In genomic region chr6:153328194-153328593, GRCh38 we compare ENCODE assay signal across 18 cellular contexts.
A peak's percentile ranks its signal among the peaks of the same experiment; 100 is the strongest.
DNase-seq lines count a peak whose midpoint lies in the region; FAIRE-seq and TF ChIP-seq lines count a peak whose summit lies in the region.
"Had no signal": no experiment of that assay in that cellular context is flagged by ENCODE, and none has a peak within 500 bp of the region (broad histone marks: within the 10 kb centered on the region; RNA-seq: fewer than 3 reads in every experiment).

No MANE protein-coding gene starts in this region.

- H2BK15ac ChIP-seq in neuronal stem cell (ENCODE audit: low read length), result no peak overlapping the region

- no peak overlapping the region for H3K9ac ChIP-seq in neuronal stem cell (ENCODE audit: low read depth, low read length, poor library complexity)

- no peak overlapping the region for H3K4me2 ChIP-seq in neuronal stem cell (ENCODE audit: insufficient read depth, low read length, poor library complexity, severe bottlenecking)
- H3K4me2 ChIP-seq: A549 had no signal

- H3K4ac ChIP-seq in neuronal stem cell (ENCODE audit: low read length), result no peak overlapping the region

- H3K14ac ChIP-seq in neuronal stem cell (ENCODE audit: low read length), result no peak overlapping the region

- H4K8ac ChIP-seq in neuronal stem cell (ENCODE audit: low read depth, low read length), result no peak overlapping the region

- no peak overlapping the region for H2AK5ac ChIP-seq in neuronal stem cell (ENCODE audit: low read depth, low read length)

- H3K9me3 Mint-ChIP-seq in activated CD4-positive, alpha-beta T cell treated with anti-CD3 and anti-CD28 coated beads, Interleukin-2, amount 10 ng/mL, durations not matched to agents 24 days and 14 days, result no peaks in the 10 kb centered on the region

- H3K27ac Mint-ChIP-seq in activated CD4-positive, alpha-beta T cell treated with anti-CD3 and anti-CD28 coated beads, Interleukin-2, amount 10 ng/mL, durations not matched to agents 24 days and 14 days, result no peak overlapping the region
- H3K27ac Mint-ChIP-seq: CD4-positive, alpha-beta T cell had no signal

- intact Hi-C loops in activated CD4-positive, alpha-beta T cell treated with anti-CD3 and anti-CD28 coated beads, Interleukin-2, amount 10 ng/mL, durations not matched to agents 24 days and 14 days (cut with micrococcal nuclease), result no loop called here

- no peak overlapping the region for H2AFZ ChIP-seq in neuronal stem cell (ENCODE audit: low read length)

- CTCF ChIA-PET in RWPE1 (lab: Yijun Ruan, JAX), result interaction anchor here (0.7 kb wide), 1 partner anchor 16 kb away, joined by 3 read pairs; no protein-coding TSS in a partner anchor

- no peak overlapping the region for H3K23ac ChIP-seq in neuronal stem cell (ENCODE audit: low read depth, low read length, poor library complexity)

- DNase-seq in LNCaP clone FGC (ENCODE audit: low read depth) (peak; percentile 25), RWPE1 (ENCODE audit: low spot score) (peak; percentile 17), epithelial cell of prostate (ENCODE audit: low read depth, low spot score) (peak; percentile 45), small intestine (peak; percentile 11), neuronal stem cell (ENCODE audit: low spot score) (no peak)
- DNase-seq in stimulated activated CD4-positive, alpha-beta T cell treated with anti-CD3 and anti-CD28 coated beads, Interleukin-4, amount 100 ng/mL, for 1 hour, result no peak
- no peak for DNase-seq in activated T-cell treated with anti-CD3 and anti-CD28 coated beads, Interleukin-2, amount 50 U/mL, for 48 hours
- no peak for DNase-seq in activated CD4-positive, alpha-beta T cell treated with anti-CD3 and anti-CD28 coated beads, Interleukin-2, amount 10 ng/mL, durations not matched to agents 24 days and 14 days
- DNase-seq: CD4-positive, alpha-beta T cell; NCI-H1417 treated with DMSO at 0.1 percent for 48 hours; NCI-H1930; NCI-H446 treated with DMSO at 0.1 percent for 48 hours; NK-92 treated with Interleukin-12 subunit alpha and Interleukin-12 subunit beta, amount 100 ng/mL, for 24 hours; SIG-M5 had no signal

- no peaks in the 10 kb centered on the region for H3K79me1 ChIP-seq in neuronal stem cell (ENCODE audit: low read depth, low read length)

- H3K4me1 Mint-ChIP-seq in activated CD4-positive, alpha-beta T cell treated with anti-CD3 and anti-CD28 coated beads, Interleukin-2, amount 10 ng/mL, durations not matched to agents 24 days and 14 days, result no peaks in the 10 kb centered on the region

- H3K18ac ChIP-seq in neuronal stem cell (ENCODE audit: low read length), result no peak overlapping the region

- H2BK12ac ChIP-seq in neuronal stem cell (ENCODE audit: low read length), result no peak overlapping the region

- POLR2A ChIA-PET in RWPE1 (lab: Yijun Ruan, JAX; ENCODE audit: low non-redundant PET), result no interaction called here

- FAIRE-seq in small intestine (lab: Jason Lieb, UNC), result no peak
- FAIRE-seq: A549, GM12892, H1, K562 had no signal

- WGBS in small intestine, 3 donors, result 50 to 87% (median 76%) methylated on average over 5 of the region's 5 CpGs
- WGBS in neuronal stem cell (ENCODE audit: extremely low coverage in 2 of 2, insufficient read length in 2 of 2, insufficient replicate concordance in 1 of 2), 2 donors, result no CpG with 5 or more reads among the region's 5 CpGs

- no peaks in the 10 kb centered on the region for H3K9me3 ChIP-seq in small intestine (ENCODE audit: control insufficient read depth, low read depth)
- H3K9me3 ChIP-seq in neuronal stem cell (replicated peaks in 1 of 2; ENCODE audit: control insufficient read depth in 2 of 2, insufficient read depth in 1 of 2, low read depth in 1 of 2, low read length in 2 of 2), result peaks cover 0 to 2% of the 10 kb centered on the region in 2 donors
- H3K9me3 ChIP-seq: A549 had no signal

- H3K4me1 ChIP-seq in small intestine (ENCODE audit: control insufficient read depth in 2 of 2, insufficient read depth in 1 of 2, low read depth in 1 of 2, low read length in 1 of 2) (no peaks in the 10 kb centered on the region), neuronal stem cell (ENCODE audit: control insufficient read depth in 2 of 2, insufficient read depth in 1 of 2, low read depth in 1 of 2, low read length in 2 of 2) (no peaks in the 10 kb centered on the region)
- H3K4me1 ChIP-seq: A549 had no signal

- no peaks in the 10 kb centered on the region for H3K27me3 ChIP-seq in small intestine (ENCODE audit: control insufficient read depth in 2 of 2, insufficient read depth in 2 of 2, low read length in 2 of 2)
- H3K27me3 ChIP-seq in neuronal stem cell (ENCODE audit: control insufficient read depth in 3 of 3, insufficient read depth in 3 of 3, low read depth in 1 of 3, low read length in 3 of 3), result no peaks in the 10 kb centered on the region

- H3K4me3 Mint-ChIP-seq in activated CD4-positive, alpha-beta T cell treated with anti-CD3 and anti-CD28 coated beads, Interleukin-2, amount 10 ng/mL, durations not matched to agents 24 days and 14 days, result no peak overlapping the region
- H3K4me3 Mint-ChIP-seq: CD4-positive, alpha-beta T cell had no signal

- H4K91ac ChIP-seq in neuronal stem cell (ENCODE audit: low read depth, low read length, poor library complexity), result no peak overlapping the region

- no peaks in the 10 kb centered on the region for H3K36me3 Mint-ChIP-seq in activated CD4-positive, alpha-beta T cell treated with anti-CD3 and anti-CD28 coated beads, Interleukin-2, amount 10 ng/mL, durations not matched to agents 24 days and 14 days (ENCODE audit: low read depth)

- no peaks in the 10 kb centered on the region for H3K27me3 Mint-ChIP-seq in activated CD4-positive, alpha-beta T cell treated with anti-CD3 and anti-CD28 coated beads, Interleukin-2, amount 10 ng/mL, durations not matched to agents 24 days and 14 days
- H3K27me3 Mint-ChIP-seq: CD4-positive, alpha-beta T cell had no signal

- H2BK5ac ChIP-seq in neuronal stem cell (ENCODE audit: low read length), result no peak overlapping the region

- no peak overlapping the region for H2BK120ac ChIP-seq in neuronal stem cell (ENCODE audit: low read depth, low read length)

- H3K27ac ChIP-seq in RWPE1 (peak overlapping the region; percentile 69), epithelial cell of prostate (peak overlapping the region; percentile 38), small intestine (ENCODE audit: low read depth in 1 of 2, low read length in 1 of 2) (no peak overlapping the region), neuronal stem cell (replicated peaks; ENCODE audit: low read length) (no peak overlapping the region)
- H3K27ac ChIP-seq: A549 had no signal

- no peaks in the 10 kb centered on the region for H3K36me3 ChIP-seq in small intestine (ENCODE audit: control insufficient read depth in 2 of 2, insufficient read depth in 2 of 2, low read length in 2 of 2)
- H3K36me3 ChIP-seq in neuronal stem cell (replicated peaks in 1 of 2; ENCODE audit: control insufficient read depth in 2 of 2, insufficient read depth in 2 of 2, low read length in 2 of 2), result no peaks in the 10 kb centered on the region

- no peak for TF ChIP-seq CTCF in LNCaP clone FGC (IDR thresholded peaks at IDR 0.05; ENCODE audit: control insufficient read depth, extremely low read depth, insufficient read depth)
- no peak for TF ChIP-seq CTCF in RWPE1 (conservative IDR thresholded peaks at IDR 0.05; ENCODE audit: low read depth)

- H3K4me3 ChIP-seq in LNCaP clone FGC (ENCODE audit: low read depth, low read length) (no peak overlapping the region), small intestine (ENCODE audit: low read depth in 1 of 2, low read length in 2 of 2) (no peak overlapping the region), neuronal stem cell (ENCODE audit: low read length in 2 of 2) (no peak overlapping the region)
- H3K4me3 ChIP-seq: A549, K562 had no signal

Comparison
In these comparisons a context has a peak if more than half of its experiments do, and no peak if none do; other contexts are left out.
1. DNase-seq: peak in LNCaP clone FGC (single experiment), RWPE1 (single experiment), epithelial cell of prostate (single experiment) and small intestine (single experiment); none in neuronal stem cell (single experiment), stimulated activated CD4-positive, alpha-beta T cell treated with anti-CD3 and anti-CD28 coated beads, Interleukin-4, amount 100 ng/mL, for 1 hour (single experiment), activated T-cell treated with anti-CD3 and anti-CD28 coated beads, Interleukin-2, amount 50 U/mL, for 48 hours (0 of 2) and activated CD4-positive, alpha-beta T cell treated with anti-CD3 and anti-CD28 coated beads, Interleukin-2, amount 10 ng/mL, durations not matched to agents 24 days and 14 days (single experiment).
2. H3K27ac ChIP-seq: peak in RWPE1 (single experiment) and epithelial cell of prostate (single experiment); none in small intestine (0 of 2) and neuronal stem cell (single experiment).